Comparison of ENCODE assay signal across 10 cellular contexts in the genomic region with DNA sequence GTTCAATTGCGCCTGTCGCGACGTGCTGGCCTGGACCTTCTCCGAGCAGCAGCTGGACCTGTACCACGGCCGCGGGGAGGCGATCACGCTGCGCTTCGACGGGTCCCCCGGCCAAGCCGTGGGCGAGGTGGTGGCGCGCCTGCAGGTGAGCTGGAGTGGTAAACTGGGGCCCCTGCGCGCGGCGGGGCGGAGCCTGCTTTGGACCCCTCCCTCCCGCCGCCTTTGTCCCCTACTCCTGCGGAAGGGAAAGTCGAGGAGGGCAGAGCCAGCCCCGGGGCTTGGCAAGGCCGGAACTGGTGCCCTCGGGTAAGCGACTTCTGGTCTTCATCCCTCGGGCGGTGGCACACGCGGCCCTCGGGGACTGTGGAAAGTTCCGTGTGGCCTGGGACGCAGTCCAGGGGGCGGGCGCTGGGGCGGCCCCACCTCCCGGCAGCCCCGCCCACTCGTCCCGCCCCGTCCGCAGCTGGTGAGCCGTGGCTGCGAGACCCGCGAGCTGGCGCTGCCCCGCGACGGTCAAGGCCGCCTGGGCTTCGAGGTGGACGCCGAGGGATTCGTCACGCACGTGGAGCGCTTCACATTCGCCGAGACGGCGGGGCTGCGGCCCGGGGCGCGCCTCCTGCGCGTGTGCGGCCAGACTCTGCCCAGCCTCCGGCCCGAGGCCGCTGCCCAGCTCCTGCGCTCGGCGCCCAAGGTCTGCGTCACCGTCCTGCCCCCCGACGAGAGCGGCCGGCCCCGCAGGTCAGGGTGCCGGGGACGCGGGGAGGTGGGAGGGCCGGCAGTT. TPM values are rescaled to one million over a fixed set of nuclear protein-coding genes. Genes with fewer than 3 reads are reported as not detected.
A peak's percentile ranks its signal among the peaks of the same experiment; 100 is the strongest.
DNase-seq lines count a peak whose midpoint lies in the region; ATAC-seq and TF ChIP-seq lines count a peak whose summit lies in the region.
"Had no signal": no experiment of that assay in that cellular context is flagged by ENCODE, and none has a peak within 500 bp of the region (broad histone marks: within the 10 kb centered on the region; RNA-seq: fewer than 3 reads in every experiment).

No MANE protein-coding gene starts in this region.

- H3K27me3 Mint-ChIP-seq in activated naive CD4-positive, alpha-beta T cell treated with anti-CD3 and anti-CD28 coated beads for 36 hours (ENCODE audit: low read depth), result no peaks in the 10 kb centered on the region

- peak overlapping the region; percentile 26 for H3K9ac ChIP-seq in iPS-15b (ENCODE audit: low read depth, low read length)

- H3K36me3 Mint-ChIP-seq in activated naive CD4-positive, alpha-beta T cell treated with anti-CD3 and anti-CD28 coated beads for 36 hours (ENCODE audit: low read depth), result peaks cover 26% of the 10 kb centered on the region

- no peak for ATAC-seq in GM19023 (IDR thresholded peaks at IDR 0.05; ENCODE audit: unreplicated experiment)
- ATAC-seq in HG02938 (IDR thresholded peaks at IDR 0.05; ENCODE audit: unreplicated experiment), result no peak

- H3K4me1 Mint-ChIP-seq in activated naive CD4-positive, alpha-beta T cell treated with anti-CD3 and anti-CD28 coated beads for 36 hours (ENCODE audit: low read depth), result peaks cover 27% of the 10 kb centered on the region

- CTCF ChIA-PET in activated naive CD4-positive, alpha-beta T cell treated with anti-CD3 and anti-CD28 coated beads for 36 hours (lab: Charles Lee), result no interaction called here

- no peak overlapping the region for H3K27ac Mint-ChIP-seq in activated naive CD4-positive, alpha-beta T cell treated with anti-CD3 and anti-CD28 coated beads for 36 hours
- H3K27ac Mint-ChIP-seq: nephron had no signal

- no peak overlapping the region for H3K4me3 Mint-ChIP-seq in activated naive CD4-positive, alpha-beta T cell treated with anti-CD3 and anti-CD28 coated beads for 36 hours

- in situ Hi-C loops in astrocyte of the cerebellum (cut with HindIII; ENCODE audit: low sequenced_read_pairs), result no loop called here

- H3K36me3 ChIP-seq in iPS-15b (ENCODE audit: control insufficient read depth, insufficient read depth, low read length), result peaks cover 26% of the 10 kb centered on the region

- H3K27me3 ChIP-seq in iPS-15b (ENCODE audit: control insufficient read depth, insufficient read depth, low read length), result no peaks in the 10 kb centered on the region
- H3K27me3 ChIP-seq: SJSA1 had no signal

- intact Hi-C loops in activated naive CD4-positive, alpha-beta T cell treated with anti-CD3 and anti-CD28 coated beads for 36 hours (cut with micrococcal nuclease), result no loop called here

- H3K4me1 ChIP-seq in iPS-15b (ENCODE audit: control insufficient read depth, insufficient read depth, low read length), result peaks cover 10% of the 10 kb centered on the region

- peak overlapping the region; percentile 21 for H3K4me3 ChIP-seq in astrocyte of the cerebellum (ENCODE audit: low read depth, low read length)
- H3K4me3 ChIP-seq in iPS-15b (ENCODE audit: low read depth, low read length), result peak overlapping the region; percentile 71
- H3K4me3 ChIP-seq in retinal pigment epithelial cell (ENCODE audit: low read length), result peak overlapping the region; percentile 39
- H3K4me3 ChIP-seq: SJSA1 had no signal

- TF ChIP-seq CTCF in astrocyte of the cerebellum (IDR thresholded peaks at IDR 0.05; ENCODE audit: low read depth, low read length, missing control alignments) (no peak), retinal pigment epithelial cell (conservative IDR thresholded peaks at IDR 0.05; ENCODE audit: low read depth, low read length) (peak; percentile 11)

- H3K9me3 ChIP-seq in iPS-15b (ENCODE audit: control insufficient read depth, insufficient read depth, low read length), result no peaks in the 10 kb centered on the region
- H3K9me3 ChIP-seq: SJSA1 had no signal

- DNase-seq in GM03348 (ENCODE audit: low spot score) (peak; percentile 44), astrocyte of the cerebellum (ENCODE audit: low read depth) (no peak), retinal pigment epithelial cell (ENCODE audit: low read depth) (no peak), NCI-H2107 treated with DMSO at 0.1 percent for 48 hours (lab: John Stamatoyannopoulos, UW; ENCODE audit: unreplicated experiment) (no peak)
- DNase-seq in activated naive CD4-positive, alpha-beta T cell treated with anti-CD3 and anti-CD28 coated beads for 36 hours, result no peak

- H3K9me3 Mint-ChIP-seq in activated naive CD4-positive, alpha-beta T cell treated with anti-CD3 and anti-CD28 coated beads for 36 hours, result no peaks in the 10 kb centered on the region
- H3K9me3 Mint-ChIP-seq: nephron had no signal

RNA-seq across cellular contexts. Expression of a gene that starts 9.2 kb away (rescaled TPM):
- 100 to 1,000 TPM; 146 to 150 TPM for total RNA-seq in activated naive CD4-positive, alpha-beta T cell treated with anti-CD3 and anti-CD28 coated beads for 36 hours

RNA-seq across cellular contexts. Expression of a gene that starts 15.6 kb away (rescaled TPM):
- total RNA-seq in activated naive CD4-positive, alpha-beta T cell treated with anti-CD3 and anti-CD28 coated beads for 36 hours, result 10 to 100 TPM; 66.9 to 68.5 TPM

RNA-seq across cellular contexts. Expression of a gene that starts 31.5 kb away (rescaled TPM):
- total RNA-seq in activated naive CD4-positive, alpha-beta T cell treated with anti-CD3 and anti-CD28 coated beads for 36 hours, result 10 to 100 TPM; 21.6 to 24.7 TPM

RNA-seq across cellular contexts. Expression of a gene that starts 33.1 kb away (rescaled TPM):
- total RNA-seq in activated naive CD4-positive, alpha-beta T cell treated with anti-CD3 and anti-CD28 coated beads for 36 hours, result 10 to 100 TPM; 28.9 to 32.7 TPM

RNA-seq across cellular contexts. Expression of a gene that starts 51.5 kb away (rescaled TPM):
- under 1 TPM in 1 of 2 experiments, not detected in 1; 0.35 TPM for total RNA-seq in activated naive CD4-positive, alpha-beta T cell treated with anti-CD3 and anti-CD28 coated beads for 36 hours

Comparison
In these comparisons a context has a peak if more than half of its experiments do, and no peak if none do; other contexts are left out.
1. H3K4me3 ChIP-seq: peak in every context shown above with its lines; median percentile 71 in iPS-15b; 39 in retinal pigment epithelial cell; 21 in astrocyte of the cerebellum.